In the genomic region with DNA sequence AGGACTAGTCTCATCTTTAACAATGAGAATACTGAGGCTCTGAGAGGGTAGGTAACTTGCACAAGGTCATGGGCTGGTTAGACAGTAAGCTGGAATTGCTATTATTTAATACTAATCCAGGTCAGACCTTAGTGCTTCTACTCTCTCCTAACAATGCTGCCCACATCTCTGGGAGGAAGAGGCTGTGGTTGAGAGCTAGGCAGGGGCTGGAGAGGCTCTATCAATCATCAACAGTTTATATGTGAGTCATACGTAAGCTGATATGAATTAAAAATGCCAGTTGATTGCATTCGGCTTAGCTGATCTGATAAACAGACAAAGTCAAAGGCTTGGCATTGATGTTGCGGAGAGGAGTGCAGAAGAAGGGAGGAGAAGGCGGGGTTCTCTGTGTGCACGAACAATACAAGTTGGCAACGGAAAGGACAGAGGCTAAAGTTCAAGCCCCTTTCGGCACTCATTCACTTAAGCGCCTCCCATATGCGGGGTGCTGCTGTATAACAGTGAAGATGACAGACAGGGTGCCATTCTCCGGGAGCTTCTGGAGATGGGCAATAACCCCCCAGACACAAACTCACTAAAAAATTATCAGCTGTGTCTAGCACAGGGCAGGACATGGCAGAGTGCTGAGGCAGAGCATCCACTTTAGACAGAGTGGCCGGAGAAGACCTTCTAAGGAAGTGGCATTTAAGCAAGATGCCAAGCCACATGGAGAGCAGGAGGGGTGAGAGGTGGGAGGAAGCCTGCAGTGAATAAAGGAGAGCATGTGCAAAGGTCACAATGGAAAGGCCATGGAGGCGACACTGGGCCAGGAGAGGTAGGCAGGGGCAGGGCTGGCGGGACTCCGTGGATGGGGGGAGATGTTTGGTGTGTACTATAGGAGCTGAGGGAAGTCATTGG, we compare ENCODE assay signal across 26 cellular contexts.
"Had no signal": no experiment of that assay in that cellular context is flagged by ENCODE, and none has a peak within 500 bp of the region (broad histone marks: within the 10 kb centered on the region; RNA-seq: fewer than 3 reads in every experiment).

No MANE protein-coding gene starts in this region.

- H3K27ac ChIP-seq: adrenal gland, ascending aorta, dorsolateral prefrontal cortex, lower lobe of right lung, spleen, testis, vagina had no signal

- ATAC-seq: activated CD4-positive, alpha-beta T cell treated with anti-CD3 and anti-CD28 coated beads for 36 hours; activated T-cell treated with anti-CD3 and anti-CD28 coated beads, Interleukin-2, amount 50 U/mL, for 4 hours; effector memory CD8-positive, alpha-beta T cell; esophagus mucosa; lower lobe of right lung; mucosa of descending colon had no signal

- FAIRE-seq: colon, endothelial cell of umbilical vein, frontal cortex had no signal

- H3K27me3 ChIP-seq: adrenal gland, ascending aorta, dorsolateral prefrontal cortex, testis, vagina had no signal

- H3K4me3 ChIP-seq: adrenal gland, ascending aorta, dorsolateral prefrontal cortex, lower lobe of right lung, mucosa of descending colon, spleen, testis, vagina had no signal

- H3K36me3 ChIP-seq: adrenal gland, ascending aorta, lower lobe of right lung, spleen, vagina had no signal

- H3K9me3 ChIP-seq: adrenal gland, ascending aorta, lower lobe of right lung, testis, vagina had no signal

- H3K4me1 ChIP-seq: adrenal gland, ascending aorta, lower lobe of right lung, spleen, testis, vagina had no signal

- DNase-seq: activated B cell treated with CpG ODN at 0.5 μM for 24 hours; activated CD4-positive, alpha-beta T cell treated with anti-CD3 and anti-CD28 coated beads for 36 hours; activated CD4-positive, alpha-beta T cell treated with anti-CD3 and anti-CD28 coated beads, Interleukin-2, amount 50 U/mL, for 48 hours; activated CD8-positive, alpha-beta memory T cell treated with anti-CD3 and anti-CD28 coated beads, Interleukin-2, amount 50 U/mL, for 48 hours; activated naive CD4-positive, alpha-beta T cell; activated T-cell treated with anti-CD3 and anti-CD28 coated beads, Interleukin-2, amount 50 U/mL, for 4 hours; adrenal gland; dorsolateral prefrontal cortex; effector memory CD8-positive, alpha-beta T cell; glutamatergic neuron; hypothalamus; lower lobe of right lung; mesendoderm; mucosa of descending colon; naive B cell; nucleus accumbens; spleen; stimulated activated CD4-positive, alpha-beta T cell treated with anti-CD3 and anti-CD28 coated beads, Interleukin-4, amount 100 ng/mL, for 1 hour; stimulated activated naive CD4-positive, alpha-beta T cell; testis had no signal
